ENCODE assay signal across 8 cellular contexts in genomic region chr5:157108961-157109360, GRCh38. TPM values are rescaled to one million over a fixed set of nuclear protein-coding genes. Genes with fewer than 3 reads are reported as not detected.
DNase-seq lines count a peak whose midpoint lies in the region; ATAC-seq and TF ChIP-seq lines count a peak whose summit lies in the region.

Gene HAVCR2, minus strand, starts transcription at chr5:157109044. Its CDS starts 61 bp downstream, at chr5:157108983.

- H3K4me3 ChIP-seq in right cardiac atrium (ENCODE audit: low read length) = no peak within 1 kb of the TSS

- DNase-seq in CD14-positive monocyte (ENCODE audit: low spot score) (peak; percentile 90), GM20000 (ENCODE audit: low spot score) (peak; percentile 40), right cardiac atrium (peak in 2 of 3 donors; percentile 68 to 69), NCI-H2227 (lab: John Stamatoyannopoulos, UW; ENCODE audit: unreplicated experiment) (no peak), kidney glomerular epithelial cell (lab: John Stamatoyannopoulos, UW) (no peak)
- DNase-seq in activated CD8-positive, alpha-beta memory T cell treated with anti-CD3 and anti-CD28 coated beads for 24 hours = peak; percentile 75
- peak; percentile 16 for DNase-seq in stimulated activated CD8-positive, alpha-beta memory T cell treated with anti-CD3 and anti-CD28 coated beads, Interleukin-15, amount 100 ng/mL, for 1 hour (ENCODE audit: low read depth)

- peak within 1 kb of the TSS; percentile 34 for H3K27ac ChIP-seq in right cardiac atrium (ENCODE audit: low read length)

- 38% methylated on average over 3 of the region's 3 CpGs for WGBS in right cardiac atrium

- peak; percentile 88 for ATAC-seq in HG03571 (IDR thresholded peaks at IDR 0.05; ENCODE audit: unreplicated experiment)
- ATAC-seq in right cardiac atrium = peak; percentile 63 to 66

- TF ChIP-seq CTCF in CD14-positive monocyte (IDR thresholded peaks at IDR 0.05) (no peak), GM20000 (IDR thresholded peaks at IDR 0.05; ENCODE audit: extremely low read depth, missing control alignments) (no peak)

- H3K4me3 Mint-ChIP-seq in CD14-positive monocyte = peak within 1 kb of the TSS; percentile 77 to 85

- peak within 1 kb of the TSS; percentile 98 to 100 (median 99) for H3K27ac Mint-ChIP-seq in CD14-positive monocyte

- H3K27me3 Mint-ChIP-seq in CD14-positive monocyte (ENCODE audit: low read depth in 3 of 3) = peaks cover 0 to 2% (median 0%) of the 10 kb centered on the region in 3 donors

- H3K9me3 Mint-ChIP-seq in CD14-positive monocyte = no peaks in the 10 kb centered on the region

- H3K4me1 ChIP-seq in right cardiac atrium (ENCODE audit: control insufficient read depth, insufficient read depth, low read length) = no peaks in the 10 kb centered on the region

- intact Hi-C loops in CD14-positive monocyte (cut with micrococcal nuclease) (no loop called here), right cardiac atrium (cut with DNase I) (no loop called here)

- no peaks in the 10 kb centered on the region for H3K9me3 ChIP-seq in right cardiac atrium (ENCODE audit: control insufficient read depth, low read length)

- peaks cover 72% of the 10 kb centered on the region for H3K4me1 Mint-ChIP-seq in CD14-positive monocyte

- H3K27me3 ChIP-seq in right cardiac atrium (ENCODE audit: control insufficient read depth, insufficient read depth) = no peaks in the 10 kb centered on the region

- H3K36me3 Mint-ChIP-seq in CD14-positive monocyte = peaks cover 16 to 17% of the 10 kb centered on the region in 2 donors

RNA-seq across cellular contexts. Expression of gene HAVCR2, which starts in this region (rescaled TPM):
- 10 to 100 TPM; 45.0 to 56.8 TPM for polyA plus RNA-seq in CD14-positive monocyte
- 1 to 10 TPM; 4.7 to 5.2 (median 4.9) TPM for total RNA-seq in right cardiac atrium
- 1.8 TPM for polyA plus RNA-seq in right cardiac atrium

Comparison
In these comparisons a context has a peak if more than half of its experiments do, and no peak if none do; other contexts are left out.
1. RNA of gene HAVCR2 (polyA plus RNA-seq): 45.0 to 56.8 TPM in CD14-positive monocyte; 1.8 TPM in right cardiac atrium (single experiment); every median in the first group is over 10 times any median in the second.
2. DNase-seq: peak in CD14-positive monocyte (single experiment), GM20000 (single experiment), activated CD8-positive, alpha-beta memory T cell treated with anti-CD3 and anti-CD28 coated beads for 24 hours (single experiment), right cardiac atrium (2 of 3) and stimulated activated CD8-positive, alpha-beta memory T cell treated with anti-CD3 and anti-CD28 coated beads, Interleukin-15, amount 100 ng/mL, for 1 hour (single experiment); none in NCI-H2227 (single experiment) and kidney glomerular epithelial cell (single experiment).